8 cellular contexts compared by ENCODE assay signal in genomic region chr6:153947817-153948447, GRCh38.
DNase-seq lines count a peak whose midpoint lies in the region; ATAC-seq and TF ChIP-seq lines count a peak whose summit lies in the region.

No MANE protein-coding gene starts in this region.

- H3K27me3 Mint-ChIP-seq in WTC11 (ENCODE audit: low read depth) = no peaks in the 10 kb centered on the region

- H3K4me1 ChIP-seq in BE2C = peaks cover 5% of the 10 kb centered on the region
- no peaks in the 10 kb centered on the region for H3K4me1 ChIP-seq in vagina

- ATAC-seq in GM18498 (IDR thresholded peaks at IDR 0.05; ENCODE audit: unreplicated experiment) (peak; percentile 64), HG03520 (IDR thresholded peaks at IDR 0.05; ENCODE audit: unreplicated experiment) (peak; percentile 57), WTC11 (peak; percentile 86), HG03045 (IDR thresholded peaks at IDR 0.05; ENCODE audit: unreplicated experiment) (no peak)

- DNase-seq in BE2C = peak; percentile 25
- peak; percentile 52 for DNase-seq in WTC11 (ENCODE audit: low spot score)
- peak; percentile 18 for DNase-seq in iris pigment epithelial cell (ENCODE audit: low read depth)
- DNase-seq in vagina (ENCODE audit: extremely low spot score in 2 of 2) = no peak
- DNase-seq in activated CD4-positive, CD25-positive, alpha-beta regulatory T cell (lab: John Stamatoyannopoulos, UW) = no peak

- H3K4me1 Mint-ChIP-seq in WTC11 = peaks cover 23% of the 10 kb centered on the region

- no peaks in the 10 kb centered on the region for H3K9me3 Mint-ChIP-seq in WTC11

- POLR2A ChIA-PET in WTC11 (lab: Charles Lee) = no interaction called here

- H3K36me3 ChIP-seq in BE2C = no peaks in the 10 kb centered on the region
- no peaks in the 10 kb centered on the region for H3K36me3 ChIP-seq in vagina

- no peak overlapping the region for H3K4me3 Mint-ChIP-seq in WTC11

- TF ChIP-seq CTCF in BE2C (IDR thresholded peaks at IDR 0.05; ENCODE audit: low read depth, low read length) (peak; percentile 99), WTC11 (IDR thresholded peaks at IDR 0.05) (peak; percentile 95), vagina (IDR thresholded peaks at IDR 0.05) (peak in 2 of 3 experiments; percentile 18 to 27)

- CTCF ChIA-PET in WTC11 (lab: Charles Lee) = interaction anchor here (1.0 to 1.3 kb wide), 4 partner anchors 15 to 184 kb away, joined by 3 to 5 read pairs (median 4); no protein-coding TSS in a partner anchor

- H3K27ac ChIP-seq in vagina = no peak overlapping the region

- no peak overlapping the region for H3K27ac Mint-ChIP-seq in WTC11

- H3K27me3 ChIP-seq in BE2C (no peaks in the 10 kb centered on the region), vagina (no peaks in the 10 kb centered on the region)

- no peaks in the 10 kb centered on the region for H3K36me3 Mint-ChIP-seq in WTC11

- H3K9me3 ChIP-seq in BE2C (no peaks in the 10 kb centered on the region), vagina (no peaks in the 10 kb centered on the region)

- intact Hi-C loops in vagina (cut with DNase I) = no loop called here

- H3K4me3 ChIP-seq in BE2C (ENCODE audit: low read depth, low read length) (no peak overlapping the region), vagina (no peak overlapping the region)

- TF ChIP-seq POLR2A in vagina (IDR thresholded peaks at IDR 0.05) = no peak

TF ChIP-seq in WTC11, 78 proteins besides CTCF, POLR2A, EP300 and RAD21 (continues in another document):
- TF ChIP-seq, protein P1, sequence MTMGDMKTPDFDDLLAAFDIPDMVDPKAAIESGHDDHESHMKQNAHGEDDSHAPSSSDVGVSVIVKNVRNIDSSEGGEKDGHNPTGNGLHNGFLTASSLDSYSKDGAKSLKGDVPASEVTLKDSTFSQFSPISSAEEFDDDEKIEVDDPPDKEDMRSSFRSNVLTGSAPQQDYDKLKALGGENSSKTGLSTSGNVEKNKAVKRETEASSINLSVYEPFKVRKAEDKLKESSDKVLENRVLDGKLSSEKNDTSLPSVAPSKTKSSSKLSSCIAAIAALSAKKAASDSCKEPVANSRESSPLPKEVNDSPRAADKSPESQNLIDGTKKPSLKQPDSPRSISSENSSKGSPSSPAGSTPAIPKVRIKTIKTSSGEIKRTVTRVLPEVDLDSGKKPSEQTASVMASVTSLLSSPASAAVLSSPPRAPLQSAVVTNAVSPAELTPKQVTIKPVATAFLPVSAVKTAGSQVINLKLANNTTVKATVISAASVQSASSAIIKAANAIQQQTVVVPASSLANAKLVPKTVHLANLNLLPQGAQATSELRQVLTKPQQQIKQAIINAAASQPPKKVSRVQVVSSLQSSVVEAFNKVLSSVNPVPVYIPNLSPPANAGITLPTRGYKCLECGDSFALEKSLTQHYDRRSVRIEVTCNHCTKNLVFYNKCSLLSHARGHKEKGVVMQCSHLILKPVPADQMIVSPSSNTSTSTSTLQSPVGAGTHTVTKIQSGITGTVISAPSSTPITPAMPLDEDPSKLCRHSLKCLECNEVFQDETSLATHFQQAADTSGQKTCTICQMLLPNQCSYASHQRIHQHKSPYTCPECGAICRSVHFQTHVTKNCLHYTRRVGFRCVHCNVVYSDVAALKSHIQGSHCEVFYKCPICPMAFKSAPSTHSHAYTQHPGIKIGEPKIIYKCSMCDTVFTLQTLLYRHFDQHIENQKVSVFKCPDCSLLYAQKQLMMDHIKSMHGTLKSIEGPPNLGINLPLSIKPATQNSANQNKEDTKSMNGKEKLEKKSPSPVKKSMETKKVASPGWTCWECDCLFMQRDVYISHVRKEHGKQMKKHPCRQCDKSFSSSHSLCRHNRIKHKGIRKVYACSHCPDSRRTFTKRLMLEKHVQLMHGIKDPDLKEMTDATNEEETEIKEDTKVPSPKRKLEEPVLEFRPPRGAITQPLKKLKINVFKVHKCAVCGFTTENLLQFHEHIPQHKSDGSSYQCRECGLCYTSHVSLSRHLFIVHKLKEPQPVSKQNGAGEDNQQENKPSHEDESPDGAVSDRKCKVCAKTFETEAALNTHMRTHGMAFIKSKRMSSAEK (CRISPR knock-in tag; IDR thresholded peaks at IDR 0.05; ENCODE audit: borderline replicate concordance) = no peak
- TF ChIP-seq ATF2 (CRISPR knock-in tag; IDR thresholded peaks at IDR 0.05; ENCODE audit: borderline replicate concordance, low read depth) (no peak), ZNF263 (CRISPR knock-in tag; IDR thresholded peaks at IDR 0.05; ENCODE audit: low read depth) (no peak), ARID4B (CRISPR knock-in tag; IDR thresholded peaks at IDR 0.05; ENCODE audit: borderline replicate concordance) (no peak), GABPB1 (CRISPR knock-in tag; IDR thresholded peaks at IDR 0.05) (no peak), SMAD3 (CRISPR knock-in tag; IDR thresholded peaks at IDR 0.05; ENCODE audit: borderline replicate concordance) (no peak), SMAD4 (CRISPR knock-in tag; IDR thresholded peaks at IDR 0.05) (no peak), CREB1 (CRISPR knock-in tag; IDR thresholded peaks at IDR 0.05) (no peak), HMGA2 (CRISPR knock-in tag; IDR thresholded peaks at IDR 0.05) (no peak), CREM (CRISPR knock-in tag; IDR thresholded peaks at IDR 0.05) (no peak)
- TF ChIP-seq, protein P2, sequence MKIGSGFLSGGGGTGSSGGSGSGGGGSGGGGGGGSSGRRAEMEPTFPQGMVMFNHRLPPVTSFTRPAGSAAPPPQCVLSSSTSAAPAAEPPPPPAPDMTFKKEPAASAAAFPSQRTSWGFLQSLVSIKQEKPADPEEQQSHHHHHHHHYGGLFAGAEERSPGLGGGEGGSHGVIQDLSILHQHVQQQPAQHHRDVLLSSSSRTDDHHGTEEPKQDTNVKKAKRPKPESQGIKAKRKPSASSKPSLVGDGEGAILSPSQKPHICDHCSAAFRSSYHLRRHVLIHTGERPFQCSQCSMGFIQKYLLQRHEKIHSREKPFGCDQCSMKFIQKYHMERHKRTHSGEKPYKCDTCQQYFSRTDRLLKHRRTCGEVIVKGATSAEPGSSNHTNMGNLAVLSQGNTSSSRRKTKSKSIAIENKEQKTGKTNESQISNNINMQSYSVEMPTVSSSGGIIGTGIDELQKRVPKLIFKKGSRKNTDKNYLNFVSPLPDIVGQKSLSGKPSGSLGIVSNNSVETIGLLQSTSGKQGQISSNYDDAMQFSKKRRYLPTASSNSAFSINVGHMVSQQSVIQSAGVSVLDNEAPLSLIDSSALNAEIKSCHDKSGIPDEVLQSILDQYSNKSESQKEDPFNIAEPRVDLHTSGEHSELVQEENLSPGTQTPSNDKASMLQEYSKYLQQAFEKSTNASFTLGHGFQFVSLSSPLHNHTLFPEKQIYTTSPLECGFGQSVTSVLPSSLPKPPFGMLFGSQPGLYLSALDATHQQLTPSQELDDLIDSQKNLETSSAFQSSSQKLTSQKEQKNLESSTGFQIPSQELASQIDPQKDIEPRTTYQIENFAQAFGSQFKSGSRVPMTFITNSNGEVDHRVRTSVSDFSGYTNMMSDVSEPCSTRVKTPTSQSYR (CRISPR knock-in tag; IDR thresholded peaks at IDR 0.05) = no peak

Comparison
In these comparisons a context has a peak if more than half of its experiments do, and no peak if none do; other contexts are left out.
1. DNase-seq: peak in BE2C (single experiment), WTC11 (single experiment) and iris pigment epithelial cell (single experiment); none in vagina (0 of 2) and activated CD4-positive, CD25-positive, alpha-beta regulatory T cell (0 of 4).
2. CTCF ChIP-seq: peak in every context shown above with its lines; median percentile 99 in BE2C; 95 in WTC11; 22 in vagina.